33 cellular contexts compared by ENCODE assay signal in the genomic region with DNA sequence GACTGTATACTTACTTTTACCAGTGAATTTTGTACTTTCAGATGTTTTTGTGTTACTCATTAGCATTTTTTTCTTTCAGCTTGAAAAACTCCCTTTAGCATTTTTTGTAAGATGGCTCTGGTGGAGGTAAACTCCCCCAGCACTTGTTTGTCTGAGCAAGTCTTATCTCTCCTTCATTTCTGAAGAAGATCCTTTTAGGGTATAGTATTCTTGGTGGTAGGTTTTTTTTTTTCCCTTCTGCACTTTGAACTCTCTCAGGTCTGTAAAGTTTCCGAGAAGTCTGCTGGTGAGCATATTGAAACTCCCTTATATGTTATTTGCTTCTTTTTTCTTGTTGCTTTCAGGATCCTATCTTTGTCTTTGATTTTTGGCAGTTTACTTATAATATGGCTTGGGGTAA. TPM values are rescaled to one million over a fixed set of nuclear protein-coding genes. Genes with fewer than 3 reads are reported as not detected.
"Had no signal": no experiment of that assay in that cellular context is flagged by ENCODE, and none has a peak within 500 bp of the region (broad histone marks: within the 10 kb centered on the region; RNA-seq: fewer than 3 reads in every experiment).

No MANE protein-coding gene starts in this region.

- ATAC-seq: stimulated activated effector memory CD8-positive, alpha-beta T cell treated with anti-CD3 and anti-CD28 coated beads, Interleukin-12 subunit alpha, Interleukin-12 subunit beta, amount 100 ng/mL, for 72 hours; stimulated activated memory B cell treated with anti-CD40 and anti-IgM and Interleukin-4, amounts not matched to agents 10 μg/mL and 1 μg/mL and 100 μg/mL, for 72 hours; stimulated activated naive B cell treated with anti-CD40 and anti-IgM and Interleukin-4, amounts not matched to agents 10 μg/mL and 1 μg/mL and 100 μg/mL, for 72 hours; stimulated activated naive CD8-positive, alpha-beta T cell treated with anti-CD3 and anti-CD28 coated beads, Interleukin-15, amount 100 ng/mL, for 72 hours; stimulated activated naive CD8-positive, alpha-beta T cell treated with anti-CD3 and anti-CD28 coated beads, Interleukin-15, Interleukin-2, amounts not matched to agents 100 U/mL and 50 U/mL, for 24 hours; upper lobe of right lung had no signal

- H3K4me1 Mint-ChIP-seq: stimulated activated effector memory CD8-positive, alpha-beta T cell treated with anti-CD3 and anti-CD28 coated beads, Interleukin-12 subunit alpha, Interleukin-12 subunit beta, amount 100 ng/mL, for 72 hours; stimulated activated memory B cell treated with anti-CD40 and anti-IgM and Interleukin-4, amounts not matched to agents 10 μg/mL and 1 μg/mL and 100 μg/mL, for 72 hours; stimulated activated naive B cell treated with anti-CD40 and anti-IgM and Interleukin-4, amounts not matched to agents 10 μg/mL and 1 μg/mL and 100 μg/mL, for 72 hours; stimulated activated naive CD8-positive, alpha-beta T cell treated with anti-CD3 and anti-CD28 coated beads, Interleukin-15, amount 100 ng/mL, for 72 hours had no signal

- H3K4me3 Mint-ChIP-seq: stimulated activated effector memory CD8-positive, alpha-beta T cell treated with anti-CD3 and anti-CD28 coated beads, Interleukin-12 subunit alpha, Interleukin-12 subunit beta, amount 100 ng/mL, for 72 hours; stimulated activated memory B cell treated with anti-CD40 and anti-IgM and Interleukin-4, amounts not matched to agents 10 μg/mL and 1 μg/mL and 100 μg/mL, for 72 hours; stimulated activated naive B cell treated with anti-CD40 and anti-IgM and Interleukin-4, amounts not matched to agents 10 μg/mL and 1 μg/mL and 100 μg/mL, for 72 hours; stimulated activated naive CD8-positive, alpha-beta T cell treated with anti-CD3 and anti-CD28 coated beads, Interleukin-15, amount 100 ng/mL, for 72 hours; stimulated activated naive CD8-positive, alpha-beta T cell treated with anti-CD3 and anti-CD28 coated beads, Interleukin-15, Interleukin-2, amounts not matched to agents 100 ng/mL and 50 ng/mL, for 24 hours; type B pancreatic cell had no signal

- H3K27me3 ChIP-seq: testis, thyroid gland, tibial nerve, upper lobe of left lung, uterus, vagina had no signal

- H3K4me3 ChIP-seq: stomach, suprapubic skin, testis, thoracic aorta, thyroid gland, tibial artery, tibial nerve, transverse colon, upper lobe of left lung, upper lobe of right lung, uterus, vagina had no signal

- DNase-seq: stimulated activated CD4-positive, alpha-beta T cell treated with anti-CD3 and anti-CD28 coated beads, Interleukin-2, amount 100 ng/mL, for 48 hours; stimulated activated CD4-positive, alpha-beta T cell treated with anti-CD3 and anti-CD28 coated beads, Interleukin-4, amount 100 ng/mL, for 1 hour; stimulated activated CD4-positive, alpha-beta T cell treated with anti-CD3 and anti-CD28 coated beads, Interleukin-4, amount 100 ng/mL, for 24 hours; stimulated activated CD4-positive, alpha-beta T cell treated with anti-CD3 and anti-CD28 coated beads, Interleukin-4, amount 100 ng/mL, for 4 hours; stimulated activated CD8-positive, alpha-beta memory T cell treated with anti-CD3 and anti-CD28 coated beads, Interleukin-4, amount 100 ng/mL, for 48 hours; stimulated activated naive B cell treated with anti-CD40 and anti-IgM and Interleukin-4, amounts not matched to agents 10 μg/mL and 1 μg/mL and 100 μg/mL, for 72 hours; stimulated activated naive CD4-positive, alpha-beta T cell; stimulated activated naive CD4-positive, alpha-beta T cell treated with Interleukin-2 at 50 U/mL for 16 hours; stimulated activated naive CD8-positive, alpha-beta T cell treated with anti-CD3 and anti-CD28 coated beads, Interleukin-15, amount 100 ng/mL, for 72 hours; stimulated activated naive CD8-positive, alpha-beta T cell treated with anti-CD3 and anti-CD28 coated beads, Interleukin-15, Interleukin-2, amounts not matched to agents 100 U/mL and 50 U/mL, for 24 hours; stomach; substantia nigra; testis; thyroid gland; tibial artery; transverse colon; trophoblast cell; upper lobe of left lung; upper lobe of right lung; uterus had no signal

- H3K36me3 Mint-ChIP-seq: stimulated activated effector memory CD8-positive, alpha-beta T cell treated with anti-CD3 and anti-CD28 coated beads, Interleukin-12 subunit alpha, Interleukin-12 subunit beta, amount 100 ng/mL, for 72 hours; type B pancreatic cell had no signal

- H3K27ac Mint-ChIP-seq: stimulated activated effector memory CD8-positive, alpha-beta T cell treated with anti-CD3 and anti-CD28 coated beads, Interleukin-12 subunit alpha, Interleukin-12 subunit beta, amount 100 ng/mL, for 72 hours; stimulated activated memory B cell treated with anti-CD40 and anti-IgM and Interleukin-4, amounts not matched to agents 10 μg/mL and 1 μg/mL and 100 μg/mL, for 72 hours; stimulated activated naive B cell treated with anti-CD40 and anti-IgM and Interleukin-4, amounts not matched to agents 10 μg/mL and 1 μg/mL and 100 μg/mL, for 72 hours; stimulated activated naive CD8-positive, alpha-beta T cell treated with anti-CD3 and anti-CD28 coated beads, Interleukin-15, amount 100 ng/mL, for 72 hours; stimulated activated naive CD8-positive, alpha-beta T cell treated with anti-CD3 and anti-CD28 coated beads, Interleukin-15, Interleukin-2, amounts not matched to agents 100 ng/mL and 50 ng/mL, for 24 hours; type B pancreatic cell had no signal

- H3K9me3 ChIP-seq: suprapubic skin, testis, thyroid gland, upper lobe of right lung had no signal

- FAIRE-seq: urothelium cell line had no signal

- H3K4me1 ChIP-seq: stomach, suprapubic skin, testis, thyroid gland, tibial artery, tibial nerve, transverse colon, upper lobe of left lung, upper lobe of right lung, uterus, vagina had no signal

- H3K36me3 ChIP-seq: stomach, suprapubic skin, thoracic aorta, thyroid gland, tibial artery, tibial nerve, transverse colon, upper lobe of left lung, upper lobe of right lung, uterus, vagina had no signal

- H3K27ac ChIP-seq: stomach, suprapubic skin, testis, thoracic aorta, thyroid gland, tibial artery, tibial nerve, transverse colon, upper lobe of left lung, upper lobe of right lung, uterus, vagina had no signal

RNA-seq across cellular contexts. Expression of a gene that starts 35.1 kb away (rescaled TPM):
- total RNA-seq: stomach, subcutaneous adipose tissue, temporal lobe, testis, thoracic aorta, thyroid gland, tibial nerve, transverse colon, upper lobe of left lung, upper lobe of right lung, ureter, urinary bladder, uterus, vagina had no signal
- polyA plus RNA-seq: stomach, urinary bladder had no signal

RNA-seq across cellular contexts. Expression of a gene that starts 48.6 kb away (rescaled TPM):
- total RNA-seq: stomach, subcutaneous adipose tissue, thoracic aorta, thyroid gland, transverse colon, upper lobe of left lung, upper lobe of right lung, ureter, uterus, vagina had no signal
- polyA plus RNA-seq: urinary bladder had no signal

RNA-seq across cellular contexts. Expression of a gene that starts 58.6 kb away (rescaled TPM):
- total RNA-seq: stomach, subcutaneous adipose tissue, temporal lobe, thyroid gland, transverse colon, upper lobe of right lung, ureter, urinary bladder, vagina had no signal
- polyA plus RNA-seq: urinary bladder had no signal
